In genomic region chr17:45906927-45907622, GRCh38 we compare ENCODE assay signal across 13 cellular contexts. TPM values are rescaled to one million over a fixed set of nuclear protein-coding genes. Genes with fewer than 3 reads are reported as not detected.
DNase-seq lines count a peak whose midpoint lies in the region; ATAC-seq lines count a peak whose summit lies in the region.
"Had no signal": no experiment of that assay in that cellular context is flagged by ENCODE, and none has a peak within 500 bp of the region (broad histone marks: within the 10 kb centered on the region; RNA-seq: fewer than 3 reads in every experiment).

No MANE protein-coding gene starts in this region.

- peaks cover 23% of the 10 kb centered on the region for H3K27me3 Mint-ChIP-seq in activated T-cell treated with anti-CD3 and anti-CD28 coated beads, Interleukin-2, amount 50 U/mL, for 72 hours (ENCODE audit: low read depth)
- peaks cover 51% of the 10 kb centered on the region for H3K27me3 Mint-ChIP-seq in stimulated activated naive CD8-positive, alpha-beta T cell treated with anti-CD3 and anti-CD28 coated beads, Interleukin-15, amount 100 ng/mL, for 72 hours

- peaks cover under 1 to 1% of the 10 kb centered on the region in 2 donors for H3K36me3 Mint-ChIP-seq in activated T-cell treated with anti-CD3 and anti-CD28 coated beads, Interleukin-2, amount 50 U/mL, for 72 hours (ENCODE audit: insufficient read depth in 2 of 2)

- DNase-seq in stimulated activated CD4-positive, alpha-beta T cell treated with anti-CD3 and anti-CD28 coated beads, Interleukin-12 subunit alpha, Interleukin-12 subunit beta, amount 100 ng/mL, for 4 hours, result peak; percentile 18
- no peak for DNase-seq in stimulated activated CD4-positive, alpha-beta T cell treated with anti-CD3 and anti-CD28 coated beads, Interleukin-2, amount 100 ng/mL, for 48 hours
- peak; percentile 53 to 58 for DNase-seq in activated T-cell treated with anti-CD3 and anti-CD28 coated beads, Interleukin-2, amount 50 U/mL, for 72 hours
- no peak for DNase-seq in left lobe of liver (ENCODE audit: low spot score)
- peak in 1 of 2 donors; percentile 35 for DNase-seq in stimulated activated naive CD8-positive, alpha-beta T cell treated with anti-CD3 and anti-CD28 coated beads, Interleukin-15, amount 100 ng/mL, for 72 hours
- no peak for DNase-seq in DMS79 (lab: John Stamatoyannopoulos, UW)
- DNase-seq in NOMO-1 treated with dmso at 0.1 percent for 144 hours (lab: John Stamatoyannopoulos, UW; ENCODE audit: unreplicated experiment), result no peak
- no peak for DNase-seq in SW480 (ENCODE audit: low spot score)
- DNase-seq: COR-L47, foreskin melanocyte, HFFc6, NCI-H226 had no signal

- peak; percentile 78 to 86 for ATAC-seq in activated T-cell treated with anti-CD3 and anti-CD28 coated beads, Interleukin-2, amount 50 U/mL, for 72 hours (replicated peaks in 1 of 2)
- peak; percentile 7 for ATAC-seq in left lobe of liver
- ATAC-seq in stimulated activated naive CD8-positive, alpha-beta T cell treated with anti-CD3 and anti-CD28 coated beads, Interleukin-15, amount 100 ng/mL, for 72 hours, result peak; percentile 86

- peaks cover 24% of the 10 kb centered on the region for H3K4me1 Mint-ChIP-seq in activated T-cell treated with anti-CD3 and anti-CD28 coated beads, Interleukin-2, amount 50 U/mL, for 72 hours (ENCODE audit: low read depth)
- peaks cover 24% of the 10 kb centered on the region for H3K4me1 Mint-ChIP-seq in stimulated activated naive CD8-positive, alpha-beta T cell treated with anti-CD3 and anti-CD28 coated beads, Interleukin-15, amount 100 ng/mL, for 72 hours

- H3K9me3 Mint-ChIP-seq in activated T-cell treated with anti-CD3 and anti-CD28 coated beads, Interleukin-2, amount 50 U/mL, for 72 hours, result peaks cover under 1 to 2% of the 10 kb centered on the region in 2 donors
- H3K9me3 Mint-ChIP-seq in stimulated activated naive CD8-positive, alpha-beta T cell treated with anti-CD3 and anti-CD28 coated beads, Interleukin-15, amount 100 ng/mL, for 72 hours, result peaks cover 1 to 3% of the 10 kb centered on the region in 2 donors

- H3K4me3 Mint-ChIP-seq in activated T-cell treated with anti-CD3 and anti-CD28 coated beads, Interleukin-2, amount 50 U/mL, for 72 hours, result peak overlapping the region; percentile 56 to 64
- peak overlapping the region in 1 of 2 donors; percentile 57 for H3K4me3 Mint-ChIP-seq in stimulated activated naive CD8-positive, alpha-beta T cell treated with anti-CD3 and anti-CD28 coated beads, Interleukin-15, amount 100 ng/mL, for 72 hours
- H3K4me3 Mint-ChIP-seq: activated T-helper 1 cell treated with anti-CD3 and anti-CD28 coated beads, Interleukin-12 subunit alpha, Interleukin-12 subunit beta, Interleukin-2, Interleukin-4 antibody, amounts not matched to agents 30 ng/mL and 10 ng/mL and 1 ng/mL, durations not matched to agents 14 hours and 24 hours and 36 hours; HFFc6 had no signal

- H3K27ac Mint-ChIP-seq in activated T-cell treated with anti-CD3 and anti-CD28 coated beads, Interleukin-2, amount 50 U/mL, for 72 hours, result peak overlapping the region; percentile 13
- peak overlapping the region in 1 of 2 donors; percentile 75 for H3K27ac Mint-ChIP-seq in stimulated activated naive CD8-positive, alpha-beta T cell treated with anti-CD3 and anti-CD28 coated beads, Interleukin-15, amount 100 ng/mL, for 72 hours
- H3K27ac Mint-ChIP-seq: activated T-helper 1 cell treated with anti-CD3 and anti-CD28 coated beads, Interleukin-12 subunit alpha, Interleukin-12 subunit beta, Interleukin-2, Interleukin-4 antibody, amounts not matched to agents 30 ng/mL and 10 ng/mL and 1 ng/mL, durations not matched to agents 14 hours and 24 hours and 36 hours; HFFc6 had no signal

RNA-seq across cellular contexts. Expression of gene MAPT, which starts 12.7 kb away (rescaled TPM):
- 1 to 10 TPM in 1 of 2 donors, under 1 TPM in 1; 0.86 to 2.1 TPM for total RNA-seq in activated T-cell treated with anti-CD3 and anti-CD28 coated beads, Interleukin-2, amount 50 U/mL, for 72 hours
- total RNA-seq in left lobe of liver, result 0.83 TPM

Comparison
In these comparisons a context has a peak if more than half of its experiments do, and no peak if none do; other contexts are left out.
1. DNase-seq: peak in stimulated activated CD4-positive, alpha-beta T cell treated with anti-CD3 and anti-CD28 coated beads, Interleukin-12 subunit alpha, Interleukin-12 subunit beta, amount 100 ng/mL, for 4 hours (single experiment) and activated T-cell treated with anti-CD3 and anti-CD28 coated beads, Interleukin-2, amount 50 U/mL, for 72 hours (2 of 2); none in stimulated activated CD4-positive, alpha-beta T cell treated with anti-CD3 and anti-CD28 coated beads, Interleukin-2, amount 100 ng/mL, for 48 hours (0 of 2), left lobe of liver (single experiment), DMS79 (single experiment), NOMO-1 treated with dmso at 0.1 percent for 144 hours (single experiment) and SW480 (single experiment).
2. ATAC-seq: peak in every context shown above with its lines; median percentile 86 in stimulated activated naive CD8-positive, alpha-beta T cell treated with anti-CD3 and anti-CD28 coated beads, Interleukin-15, amount 100 ng/mL, for 72 hours; 82 in activated T-cell treated with anti-CD3 and anti-CD28 coated beads, Interleukin-2, amount 50 U/mL, for 72 hours; 7 in left lobe of liver.